In genomic region chr1:234977891-234978396, GRCh38 we compare ENCODE assay signal across 8 cellular contexts.
DNase-seq lines count a peak whose midpoint lies in the region; ATAC-seq, FAIRE-seq and TF ChIP-seq lines count a peak whose summit lies in the region.

No MANE protein-coding gene starts in this region.

- no peaks in the 10 kb centered on the region for H3K9me3 ChIP-seq in PC-3 (ENCODE audit: low read length)
- no peaks in the 10 kb centered on the region for H3K9me3 ChIP-seq in esophagus (ENCODE audit: control insufficient read depth in 2 of 2, insufficient read depth in 1 of 2, low read depth in 1 of 2, low read length in 1 of 2)
- H3K9me3 ChIP-seq in small intestine (ENCODE audit: control insufficient read depth, low read depth) = no peaks in the 10 kb centered on the region

- H3K9me2 ChIP-seq in PC-3 (replicated peaks; ENCODE audit: low read length) = no peaks in the 10 kb centered on the region

- H3K79me2 ChIP-seq in PC-3 (ENCODE audit: low read length) = peaks cover 5% of the 10 kb centered on the region; the same call in 1 of the 2 replicates

- no peak for TF ChIP-seq CTCF in PC-3 (conservative IDR thresholded peaks at IDR 0.05; ENCODE audit: low read depth, low read length)

- DNase-seq in DMS79 treated with DMSO at 0.1 percent for 48 hours (lab: John Stamatoyannopoulos, UW) (peak; percentile 48), DMS79 (lab: John Stamatoyannopoulos, UW) (no peak), PC-3 (no peak), small intestine (no peak), HPDE6-E6E7 (ENCODE audit: extremely low spot score) (no peak)
- no peak for DNase-seq in stimulated activated naive CD4-positive, alpha-beta T cell treated with Interleukin-2 at 50 U/mL for 16 hours (lab: John Stamatoyannopoulos, UW)
- DNase-seq in stimulated activated CD4-positive, alpha-beta T cell treated with anti-CD3 and anti-CD28 coated beads, Interleukin-4, amount 100 ng/mL, for 4 hours = no peak

- WGBS in esophagus, 2 donors = 60 to 75% methylated on average over 7 of the region's 7 CpGs
- WGBS in small intestine, 3 donors = 30 to 46% (median 32%) methylated on average over 7 of the region's 7 CpGs

- H3K27ac ChIP-seq in PC-3 (ENCODE audit: low read length) (peak overlapping the region; percentile 100), esophagus (ENCODE audit: low read depth in 2 of 2, low read length in 1 of 2) (peak overlapping the region; percentile 92 to 96), small intestine (ENCODE audit: low read depth in 1 of 2, low read length in 1 of 2) (peak overlapping the region; percentile 61 to 97)

- no peaks in the 10 kb centered on the region for H3K36me3 ChIP-seq in PC-3 (ENCODE audit: low read depth, low read length)
- no peaks in the 10 kb centered on the region for H3K36me3 ChIP-seq in esophagus (ENCODE audit: control insufficient read depth in 2 of 2, insufficient read depth in 2 of 2, low read length in 1 of 2)
- no peaks in the 10 kb centered on the region for H3K36me3 ChIP-seq in small intestine (ENCODE audit: control insufficient read depth in 2 of 2, insufficient read depth in 2 of 2, low read length in 2 of 2)

- CTCF ChIA-PET in PC-3 (lab: Charles Lee) = no interaction called here

- H3K4me2 ChIP-seq in PC-3 (ENCODE audit: low read length) = peak overlapping the region; percentile 68

- peaks cover 75% of the 10 kb centered on the region for H3K4me1 ChIP-seq in PC-3 (ENCODE audit: insufficient read depth, low read length)
- peaks cover 5 to 23% of the 10 kb centered on the region in 2 donors for H3K4me1 ChIP-seq in esophagus (ENCODE audit: control insufficient read depth in 2 of 2, insufficient read depth in 2 of 2, low read length in 1 of 2)
- H3K4me1 ChIP-seq in small intestine (ENCODE audit: control insufficient read depth in 2 of 2, insufficient read depth in 1 of 2, low read depth in 1 of 2, low read length in 1 of 2) = peaks cover 15 to 43% of the 10 kb centered on the region in 2 donors

- no peak overlapping the region for H2AFZ ChIP-seq in PC-3 (ENCODE audit: low read length)

- intact Hi-C loops in PC-3 (cut with micrococcal nuclease) = loop anchor here (5.0 kb wide), 2 partner anchors 51 to 366 kb away; partner anchors contain the start of gene IRF2BP2

- H3K4me3 ChIP-seq in PC-3 (ENCODE audit: low read length) (no peak overlapping the region), esophagus (ENCODE audit: low read depth in 1 of 2, low read length in 2 of 2) (no peak overlapping the region), small intestine (ENCODE audit: low read depth in 1 of 2, low read length in 2 of 2) (no peak overlapping the region)

- POLR2A ChIA-PET in PC-3 (lab: Charles Lee; ENCODE audit: unreplicated experiment) = interaction anchor here (1.1 kb wide), 1 partner anchor 254 kb away, joined by 6 read pairs; no protein-coding TSS in a partner anchor

- peaks cover 10% of the 10 kb centered on the region for H3F3A ChIP-seq in PC-3 (ENCODE audit: low read length, unreplicated experiment)

- ATAC-seq in PC-3 = no peak

- H3K27me3 ChIP-seq in PC-3 (ENCODE audit: low read length) = no peaks in the 10 kb centered on the region
- H3K27me3 ChIP-seq in esophagus (ENCODE audit: control insufficient read depth in 1 of 2, insufficient read depth in 2 of 2, low read length in 2 of 2) = no peaks in the 10 kb centered on the region
- no peaks in the 10 kb centered on the region for H3K27me3 ChIP-seq in small intestine (ENCODE audit: control insufficient read depth in 2 of 2, insufficient read depth in 2 of 2, low read length in 2 of 2)

- BruUV-seq in PC-3 (replicated peaks; lab: Mats Ljungman, UMichigan) = no TSS peak

- H3K9ac ChIP-seq in PC-3 (ENCODE audit: low read length) = peak overlapping the region; percentile 89

- no peaks in the 10 kb centered on the region for H4K20me1 ChIP-seq in PC-3 (ENCODE audit: low read length)

- no peak for FAIRE-seq in small intestine (lab: Jason Lieb, UNC)
